Comparison of ENCODE assay signal across 14 cellular contexts in genomic region chr19:2039082-2039958, GRCh38. TPM values are rescaled to one million over a fixed set of nuclear protein-coding genes. Genes with fewer than 3 reads are reported as not detected.
A peak's percentile ranks its signal among the peaks of the same experiment; 100 is the strongest.
DNase-seq lines count a peak whose midpoint lies in the region; ATAC-seq, FAIRE-seq and TF ChIP-seq lines count a peak whose summit lies in the region.
"Had no signal": no experiment of that assay in that cellular context is flagged by ENCODE, and none has a peak within 500 bp of the region (broad histone marks: within the 10 kb centered on the region; RNA-seq: fewer than 3 reads in every experiment).

No MANE protein-coding gene starts in this region.

- peak overlapping the region; percentile 52 for H3K27ac Mint-ChIP-seq in activated T-cell treated with anti-CD3 and anti-CD28 coated beads, Interleukin-2, amount 50 U/mL, for 24 hours
- no peak overlapping the region for H3K27ac Mint-ChIP-seq in activated T-cell treated with anti-CD3 and anti-CD28 coated beads, Interleukin-2, amount 50 U/mL, for 72 hours
- peak overlapping the region; percentile 14 for H3K27ac Mint-ChIP-seq in activated naive CD8-positive, alpha-beta T cell treated with anti-CD3 and anti-CD28 coated beads for 36 hours
- H3K27ac Mint-ChIP-seq in GM23338 = no peak overlapping the region

- peaks cover 3 to 31% of the 10 kb centered on the region in 2 donors for H3K36me3 ChIP-seq in kidney (ENCODE audit: control insufficient read depth in 1 of 2, insufficient read depth in 2 of 2, low read length in 2 of 2)
- peaks cover 45 to 61% (median 53%) of the 10 kb centered on the region in 3 donors for H3K36me3 ChIP-seq in tibial artery
- H3K36me3 ChIP-seq in GM23338 (ENCODE audit: insufficient read depth) = peaks cover 8% of the 10 kb centered on the region; the same call in 1 of the 2 replicates

- H3K4me3 Mint-ChIP-seq in activated T-cell treated with anti-CD3 and anti-CD28 coated beads, Interleukin-2, amount 50 U/mL, for 24 hours = no peak overlapping the region
- peak overlapping the region in 1 of 2 donors; percentile 40 for H3K4me3 Mint-ChIP-seq in activated T-cell treated with anti-CD3 and anti-CD28 coated beads, Interleukin-2, amount 50 U/mL, for 72 hours
- peak overlapping the region; percentile 34 for H3K4me3 Mint-ChIP-seq in activated naive CD8-positive, alpha-beta T cell treated with anti-CD3 and anti-CD28 coated beads for 36 hours
- no peak overlapping the region for H3K4me3 Mint-ChIP-seq in GM23338

- no peaks in the 10 kb centered on the region for H3K27me3 ChIP-seq in tibial artery
- H3K27me3 ChIP-seq in GM23338 (ENCODE audit: insufficient read depth) = no peaks in the 10 kb centered on the region

- peaks cover 39% of the 10 kb centered on the region for H3F3A ChIP-seq in GM23338 (replicated peaks; ENCODE audit: low read depth)

- H3K9ac ChIP-seq in kidney (ENCODE audit: low read length in 2 of 2) = no peak overlapping the region

- 0 out of 2 replicates have a peak, but pooled peaks cover 3% of the 10 kb centered on the region for H3K79me2 ChIP-seq in GM23338 (replicated peaks; ENCODE audit: insufficient read depth)

- intact Hi-C loops in kidney (cut with DNase I) (no loop called here), tibial artery (cut with DNase I; ENCODE audit: low total_unique reads) (no loop called here)

- H3K4me1 Mint-ChIP-seq in activated T-cell treated with anti-CD3 and anti-CD28 coated beads, Interleukin-2, amount 50 U/mL, for 24 hours (ENCODE audit: low read depth) = peaks cover 33% of the 10 kb centered on the region
- peaks cover 26% of the 10 kb centered on the region for H3K4me1 Mint-ChIP-seq in activated T-cell treated with anti-CD3 and anti-CD28 coated beads, Interleukin-2, amount 50 U/mL, for 72 hours (ENCODE audit: low read depth)
- H3K4me1 Mint-ChIP-seq in activated naive CD8-positive, alpha-beta T cell treated with anti-CD3 and anti-CD28 coated beads for 36 hours = peaks cover 21% of the 10 kb centered on the region
- H3K4me1 Mint-ChIP-seq in GM23338 = peaks cover 13% of the 10 kb centered on the region; the same call in 2 of the 3 replicates

- H3K4me3 ChIP-seq in kidney (ENCODE audit: low read length in 2 of 2) (no peak overlapping the region), tibial artery (no peak overlapping the region), GM23338 (no peak overlapping the region)

- no peak overlapping the region for H3K27ac ChIP-seq in kidney (ENCODE audit: low read depth in 2 of 2, low read length in 2 of 2)
- H3K27ac ChIP-seq in tibial artery = peak overlapping the region; percentile 34 to 81
- no peak overlapping the region for H3K27ac ChIP-seq in GM23338 (ENCODE audit: low read depth)
- H3K27ac ChIP-seq: VCaP had no signal

- no peak for ATAC-seq in activated T-cell treated with anti-CD3 and anti-CD28 coated beads, Interleukin-2, amount 50 U/mL, for 72 hours (replicated peaks in 1 of 2)
- no peak for ATAC-seq in GM23338

- H3K4me1 ChIP-seq in kidney (ENCODE audit: control insufficient read depth in 1 of 2, insufficient read depth in 1 of 2, low read depth in 1 of 2, low read length in 2 of 2) (peaks cover 20 to 32% of the 10 kb centered on the region in 2 donors), tibial artery (peaks cover 6 to 43% (median 37%) of the 10 kb centered on the region in 4 donors), GM23338 (ENCODE audit: insufficient read depth) (peaks cover 15% of the 10 kb centered on the region)

- TF ChIP-seq CTCF in kidney (IDR thresholded peaks at IDR 0.05; ENCODE audit: borderline replicate concordance, extremely low read depth, insufficient read depth) (no peak), tibial artery (IDR thresholded peaks at IDR 0.05) (no peak), GM23338 (conservative IDR thresholded peaks at IDR 0.05; ENCODE audit: low read depth in 2 of 2) (no peak)

- no peak overlapping the region for H3K4me2 ChIP-seq in GM23338

- no peaks in the 10 kb centered on the region for H3K9me3 ChIP-seq in kidney (ENCODE audit: control insufficient read depth in 1 of 2, low read length in 2 of 2)
- peaks cover 0 to 7% (median 0%) of the 10 kb centered on the region in 3 donors for H3K9me3 ChIP-seq in tibial artery

- H3K9me3 Mint-ChIP-seq in activated T-cell treated with anti-CD3 and anti-CD28 coated beads, Interleukin-2, amount 50 U/mL, for 24 hours = peaks cover 4% of the 10 kb centered on the region
- H3K9me3 Mint-ChIP-seq in activated T-cell treated with anti-CD3 and anti-CD28 coated beads, Interleukin-2, amount 50 U/mL, for 72 hours = peaks cover 0 to 1% of the 10 kb centered on the region in 2 donors
- no peaks in the 10 kb centered on the region for H3K9me3 Mint-ChIP-seq in activated naive CD8-positive, alpha-beta T cell treated with anti-CD3 and anti-CD28 coated beads for 36 hours
- peaks cover 10% of the 10 kb centered on the region; the same call in 2 of the 3 replicates for H3K9me3 Mint-ChIP-seq in GM23338

- no peaks in the 10 kb centered on the region for H3K27me3 Mint-ChIP-seq in activated T-cell treated with anti-CD3 and anti-CD28 coated beads, Interleukin-2, amount 50 U/mL, for 24 hours
- no peaks in the 10 kb centered on the region for H3K27me3 Mint-ChIP-seq in activated T-cell treated with anti-CD3 and anti-CD28 coated beads, Interleukin-2, amount 50 U/mL, for 72 hours (ENCODE audit: low read depth)
- H3K27me3 Mint-ChIP-seq in activated naive CD8-positive, alpha-beta T cell treated with anti-CD3 and anti-CD28 coated beads for 36 hours = no peaks in the 10 kb centered on the region
- H3K27me3 Mint-ChIP-seq in GM23338 (ENCODE audit: insufficient read depth, low read depth, poor library complexity) = peaks cover 20% of the 10 kb centered on the region

- FAIRE-seq in kidney (lab: Jason Lieb, UNC) = no peak

- no peak for DNase-seq in activated T-cell treated with anti-CD3 and anti-CD28 coated beads, Interleukin-2, amount 50 U/mL, for 24 hours
- no peak for DNase-seq in activated T-cell treated with anti-CD3 and anti-CD28 coated beads, Interleukin-2, amount 50 U/mL, for 72 hours
- DNase-seq in activated naive CD8-positive, alpha-beta T cell treated with anti-CD3 and anti-CD28 coated beads for 36 hours = no peak
- DNase-seq in kidney = peak; percentile 81
- DNase-seq in tibial artery = no peak
- DNase-seq in GM23338 (ENCODE audit: low spot score) = no peak
- no peak for DNase-seq in medulla oblongata (ENCODE audit: extremely low spot score)
- no peak for DNase-seq in DMS153 treated with DMSO at 0.1 percent for 48 hours (lab: John Stamatoyannopoulos, UW; ENCODE audit: unreplicated experiment)
- DNase-seq: activated gamma-delta T cell; EL; NCI-H510A; posterior cingulate gyrus; stimulated activated CD4-positive, alpha-beta T cell treated with anti-CD3 and anti-CD28 coated beads, Interleukin-4, amount 100 ng/mL, for 24 hours had no signal

- peaks cover 6% of the 10 kb centered on the region for H4K20me1 ChIP-seq in GM23338 (replicated peaks; ENCODE audit: insufficient read depth)

- no peaks in the 10 kb centered on the region for H3K9me2 ChIP-seq in GM23338 (ENCODE audit: insufficient read depth)

- H2AFZ ChIP-seq in GM23338 = no peak overlapping the region

- peaks cover 49% of the 10 kb centered on the region for H3K36me3 Mint-ChIP-seq in activated T-cell treated with anti-CD3 and anti-CD28 coated beads, Interleukin-2, amount 50 U/mL, for 24 hours (ENCODE audit: low read depth)
- peaks cover 0 to 6% of the 10 kb centered on the region in 2 donors for H3K36me3 Mint-ChIP-seq in activated T-cell treated with anti-CD3 and anti-CD28 coated beads, Interleukin-2, amount 50 U/mL, for 72 hours (ENCODE audit: insufficient read depth in 2 of 2)
- H3K36me3 Mint-ChIP-seq in activated naive CD8-positive, alpha-beta T cell treated with anti-CD3 and anti-CD28 coated beads for 36 hours = peaks cover 20% of the 10 kb centered on the region
- H3K36me3 Mint-ChIP-seq in GM23338 (ENCODE audit: low read depth) = peaks cover 20% of the 10 kb centered on the region; the same call in 2 of the 3 replicates

TF ChIP-seq in GM23338, 12 proteins besides CTCF, POLR2A, EP300 and RAD21 (continues in another document):
- TF ChIP-seq ZNF331 (CRISPR knock-in tag; IDR thresholded peaks at IDR 0.05; ENCODE audit: low read depth) = no peak
- TF ChIP-seq EZH2 (IDR thresholded peaks at IDR 0.05; ENCODE audit: low read depth, unreplicated experiment) = no peak
- TF ChIP-seq EZH2phosphoT487 (IDR thresholded peaks at IDR 0.05; ENCODE audit: unreplicated experiment) = no peak
- no peak for TF ChIP-seq POLR2AphosphoS5 (IDR thresholded peaks at IDR 0.05; ENCODE audit: low read depth)
- TF ChIP-seq CREB1 (CRISPR knock-in tag; IDR thresholded peaks at IDR 0.05; ENCODE audit: low read depth) = no peak
- TF ChIP-seq STAT1 (IDR thresholded peaks at IDR 0.05; ENCODE audit: unreplicated experiment) = no peak

RNA-seq across cellular contexts. Expression of gene MKNK2, which starts 11.7 kb away (rescaled TPM):
- 100 to 1,000 TPM; 120 to 121 TPM for total RNA-seq in activated T-cell treated with anti-CD3 and anti-CD28 coated beads, Interleukin-2, amount 50 U/mL, for 72 hours
- 100 to 1,000 TPM; 230 to 232 TPM for total RNA-seq in activated naive CD8-positive, alpha-beta T cell treated with anti-CD3 and anti-CD28 coated beads for 36 hours
- 190 TPM for total RNA-seq in kidney
- polyA plus RNA-seq in kidney (ENCODE audit: insufficient read depth, low read depth, low replicate concordance) (67.2 TPM), GM23338 (2016; fragmentation: Nextera tagmentation; extraction: Ambion mirVana) (71.0 and 106 TPM in 2 replicates)
- 123 and 159 TPM in 2 replicates for total RNA-seq in GM23338 (2014; rRNA removed; shearing (Covaris generic))

RNA-seq across cellular contexts. Expression of gene BTBD2, which starts 23.8 kb away (rescaled TPM):
- 10 to 100 TPM; 48.7 to 56.2 TPM for total RNA-seq in activated T-cell treated with anti-CD3 and anti-CD28 coated beads, Interleukin-2, amount 50 U/mL, for 72 hours
- total RNA-seq in activated naive CD8-positive, alpha-beta T cell treated with anti-CD3 and anti-CD28 coated beads for 36 hours = 10 to 100 TPM; 22.1 to 26.2 TPM
- 70.3 TPM for total RNA-seq in kidney
- polyA plus RNA-seq in kidney (ENCODE audit: insufficient read depth, low read depth, low replicate concordance) (57.0 TPM), GM23338 (2016; fragmentation: Nextera tagmentation; extraction: Ambion mirVana) (23.8 and 27.2 TPM in 2 replicates)
- 106 and 130 TPM in 2 replicates for total RNA-seq in GM23338 (2014; rRNA removed; shearing (Covaris generic))

RNA-seq across cellular contexts. Expression of gene MOB3A, which starts 56.8 kb away (rescaled TPM):
- 100 to 1,000 TPM; 129 to 134 TPM for total RNA-seq in activated T-cell treated with anti-CD3 and anti-CD28 coated beads, Interleukin-2, amount 50 U/mL, for 72 hours
- 100 to 1,000 TPM; 147 to 153 TPM for total RNA-seq in activated naive CD8-positive, alpha-beta T cell treated with anti-CD3 and anti-CD28 coated beads for 36 hours
- 59.7 TPM for total RNA-seq in kidney
- polyA plus RNA-seq in kidney (ENCODE audit: insufficient read depth, low read depth, low replicate concordance) (16.9 TPM), GM23338 (2016; fragmentation: Nextera tagmentation; extraction: Ambion mirVana) (2.9 TPM in 2 replicates)
- total RNA-seq in GM23338 (2014; rRNA removed; shearing (Covaris generic)) = 5.9 and 9.4 TPM in 2 replicates

RNA-seq across cellular contexts. Expression of gene IZUMO4, which starts 57.4 kb away (rescaled TPM):
- 10 to 100 TPM; 28.5 to 36.9 TPM for total RNA-seq in activated T-cell treated with anti-CD3 and anti-CD28 coated beads, Interleukin-2, amount 50 U/mL, for 72 hours
- total RNA-seq in activated naive CD8-positive, alpha-beta T cell treated with anti-CD3 and anti-CD28 coated beads for 36 hours = 10 to 100 TPM; 12.4 to 12.6 TPM
- total RNA-seq in kidney = 4.3 TPM
- polyA plus RNA-seq in kidney (ENCODE audit: insufficient read depth, low read depth, low replicate concordance) = 8.9 TPM
- 2.2 and 2.6 TPM in 2 replicates for total RNA-seq in GM23338 (2014; rRNA removed; shearing (Covaris generic))
- polyA plus RNA-seq in GM23338 (2016; fragmentation: Nextera tagmentation; extraction: Ambion mirVana) = 0.57 and 0.82 TPM in 2 replicates

Comparison
In these comparisons a context has a peak if more than half of its experiments do, and no peak if none do; other contexts are left out.
1. H3K27ac Mint-ChIP-seq: peak in activated T-cell treated with anti-CD3 and anti-CD28 coated beads, Interleukin-2, amount 50 U/mL, for 24 hours (single experiment) and activated naive CD8-positive, alpha-beta T cell treated with anti-CD3 and anti-CD28 coated beads for 36 hours (single experiment); none in activated T-cell treated with anti-CD3 and anti-CD28 coated beads, Interleukin-2, amount 50 U/mL, for 72 hours (single experiment) and GM23338 (single experiment).
2. H3K27ac ChIP-seq: peak in tibial artery (2 of 2); none in kidney (0 of 2) and GM23338 (single experiment).